Comparison of ENCODE assay signal across 1 cellular context in genomic region chr2:235505210-235505741, GRCh38.
TF ChIP-seq lines count a peak whose summit lies in the region.

No MANE protein-coding gene starts in this region.

TF ChIP-seq in HepG2, 621 proteins besides CTCF, POLR2A, EP300 and RAD21 (continued from another document and continues in another):
- TF ChIP-seq PAXIP1 (CRISPR knock-in tag; conservative IDR thresholded peaks at IDR 0.05) (peak; percentile 97), ZNF362 (CRISPR knock-in tag; IDR thresholded peaks at IDR 0.05; ENCODE audit: borderline replicate concordance) (peak; percentile 77), MAFF (IDR thresholded peaks at IDR 0.05; ENCODE audit: low read depth, low read length) (peak; percentile 5; the same call in 1 of the 2 replicates), ZNF83 (CRISPR knock-in tag; IDR thresholded peaks at IDR 0.05; ENCODE audit: borderline replicate concordance) (no peak), ARID5B (CRISPR knock-in tag; IDR thresholded peaks at IDR 0.05) (peak; percentile 96), MBNL3 (CRISPR knock-in tag; conservative IDR thresholded peaks at IDR 0.05) (no peak), SOX13 (IDR thresholded peaks at IDR 0.05) (peak; percentile 75), SOX13 (CRISPR knock-in tag; conservative IDR thresholded peaks at IDR 0.05 in 1 of 2, IDR thresholded peaks at IDR 0.05 in 1 of 2) (peak in 1 of 2 experiments; percentile 89; a peak in 2 of 4 replicates), SSRP1 (CRISPR knock-in tag; IDR thresholded peaks at IDR 0.05) (peak; percentile 82; the same call in 1 of the 2 replicates), KLF16 (CRISPR knock-in tag; IDR thresholded peaks at IDR 0.05) (peak in 1 of 2 experiments; percentile 74; a peak in 1 of 4 replicates), ZNF747 (CRISPR knock-in tag; IDR thresholded peaks at IDR 0.05; ENCODE audit: borderline replicate concordance) (peak; percentile 69; the same call in 1 of the 2 replicates), USF2 (IDR thresholded peaks at IDR 0.05; ENCODE audit: low read depth, low read length) (no peak), USF2 (CRISPR knock-in tag; IDR thresholded peaks at IDR 0.05; ENCODE audit: borderline replicate concordance) (no peak; the same call in 1 of the 2 replicates), SKI (IDR thresholded peaks at IDR 0.05; ENCODE audit: partially characterized antibody) (peak; percentile 51), ZMYM4 (CRISPR knock-in tag; IDR thresholded peaks at IDR 0.05) (peak; percentile 56), IKZF1 (IDR thresholded peaks at IDR 0.05) (no peak), ZMAT5 (CRISPR knock-in tag; IDR thresholded peaks at IDR 0.05; ENCODE audit: borderline replicate concordance, low read depth) (no peak), XBP1 (CRISPR knock-in tag; IDR thresholded peaks at IDR 0.05) (no peak), ZNF142 (CRISPR knock-in tag; IDR thresholded peaks at IDR 0.05) (0 out of 2 replicates have a peak, but pooled peaks have one; percentile 29), ZNF713 (CRISPR knock-in tag; IDR thresholded peaks at IDR 0.05) (no peak), GATAD2A (CRISPR knock-in tag; IDR thresholded peaks at IDR 0.05) (peak; percentile 100), UBTF (CRISPR knock-in tag; IDR thresholded peaks at IDR 0.05) (peak; percentile 58), ZNF749 (CRISPR knock-in tag; IDR thresholded peaks at IDR 0.05; ENCODE audit: borderline replicate concordance) (peak; percentile 65; the same call in 1 of the 2 replicates), SIN3B (IDR thresholded peaks at IDR 0.05; ENCODE audit: low read length) (no peak), TBX3 (IDR thresholded peaks at IDR 0.05; ENCODE audit: borderline replicate concordance) (no peak), SOX6 (IDR thresholded peaks at IDR 0.05) (no peak), SOX6 (CRISPR knock-in tag; IDR thresholded peaks at IDR 0.05) (peak; percentile 96), ZFP1 (CRISPR knock-in tag; IDR thresholded peaks at IDR 0.05) (0 out of 2 replicates have a peak, but pooled peaks have one; percentile 16), ZGPAT (CRISPR knock-in tag; IDR thresholded peaks at IDR 0.05) (peak; percentile 87), TFDP1 (CRISPR knock-in tag; IDR thresholded peaks at IDR 0.05; ENCODE audit: borderline replicate concordance) (no peak), MIER2 (CRISPR knock-in tag; IDR thresholded peaks at IDR 0.05) (no peak)
